ENCODE assay signal across 8 cellular contexts in the genomic region with DNA sequence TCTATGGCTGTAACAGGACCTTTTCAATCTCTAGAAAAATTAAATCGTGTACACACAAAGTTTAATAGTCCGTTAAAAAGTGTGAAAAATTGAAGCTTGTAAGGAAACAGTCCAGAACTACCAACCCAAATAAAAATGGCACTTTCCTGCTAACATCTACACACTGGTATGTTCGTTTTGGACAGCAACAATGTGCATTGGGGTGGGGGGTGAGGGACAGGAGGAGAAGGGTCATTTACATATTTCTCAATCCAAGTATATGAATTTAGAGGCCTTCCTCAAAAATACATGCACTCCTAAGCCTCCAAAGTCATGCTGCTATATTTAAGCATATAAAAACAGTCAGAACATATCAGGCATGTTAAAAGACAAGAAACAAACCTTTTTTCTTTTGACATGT. TPM values are rescaled to one million over a fixed set of nuclear protein-coding genes. Genes with fewer than 3 reads are reported as not detected.
A peak's percentile ranks its signal among the peaks of the same experiment; 100 is the strongest.
DNase-seq lines count a peak whose midpoint lies in the region; ATAC-seq, FAIRE-seq and TF ChIP-seq lines count a peak whose summit lies in the region.

No MANE protein-coding gene starts in this region.

- H3K4me1 ChIP-seq in HCT116 (ENCODE audit: control insufficient read depth in 1 of 2, insufficient read depth in 2 of 2, low read length in 2 of 2) (peaks cover 25 to 36% of the 10 kb centered on the region in 2 experiments), skeletal muscle tissue (ENCODE audit: control insufficient read depth in 3 of 3, insufficient read depth in 3 of 3, low read length in 3 of 3) (peaks cover 7 to 26% (median 17%) of the 10 kb centered on the region in 3 donors)

- peak overlapping the region; percentile 97 for H3K4me3 Mint-ChIP-seq in T-helper 17 cell

- RAD21 ChIA-PET in HCT116 (lab: Charles Lee; ENCODE audit: low non-redundant PET in 1 of 2, low total read pairs in 2 of 2, uncharacterized antibody in 2 of 2, unreplicated experiment in 2 of 2), result no interaction called here

- no TSS peak for BruUV-seq in HCT116 (replicated peaks; lab: Mats Ljungman, UMichigan)

- no peak overlapping the region for H2AFZ ChIP-seq in HCT116 (ENCODE audit: low read depth, low read length, poor library complexity, severe bottlenecking)

- peaks cover 33% of the 10 kb centered on the region for H4K20me1 ChIP-seq in HCT116 (ENCODE audit: insufficient read depth)

- H3K9me3 ChIP-seq in HCT116 (ENCODE audit: control insufficient read depth in 1 of 2, insufficient read depth in 1 of 2, low read depth in 1 of 2, low read length in 2 of 2) (no peaks in the 10 kb centered on the region), T-helper 17 cell (ENCODE audit: control insufficient read depth, low read length, poor library complexity, severe bottlenecking) (no peaks in the 10 kb centered on the region), skeletal muscle tissue (ENCODE audit: control insufficient read depth in 3 of 3, low read length in 3 of 3) (no peaks in the 10 kb centered on the region)

- peaks cover 5% of the 10 kb centered on the region for H3K36me3 Mint-ChIP-seq in T-helper 17 cell (ENCODE audit: low read depth)

- H3K27me3 Mint-ChIP-seq in T-helper 17 cell, result no peaks in the 10 kb centered on the region

- H3K27me3 ChIP-seq in HCT116 (ENCODE audit: insufficient read depth, low read length), result no peaks in the 10 kb centered on the region
- no peaks in the 10 kb centered on the region for H3K27me3 ChIP-seq in skeletal muscle tissue (ENCODE audit: control insufficient read depth in 3 of 3, insufficient read depth in 3 of 3, low read length in 3 of 3)

- TF ChIP-seq POLR2A in HCT116 (IDR thresholded peaks at IDR 0.05; ENCODE audit: borderline replicate concordance, extremely low read depth, insufficient read depth, insufficient read length), result no peak

- peak overlapping the region; percentile 74 to 95 for H3K4me3 ChIP-seq in HCT116 (replicated peaks in 1 of 2; ENCODE audit: low read depth in 1 of 2, low read length in 2 of 2)
- H3K4me3 ChIP-seq in foreskin fibroblast (ENCODE audit: low read depth in 1 of 2, low read length in 2 of 2), result peak overlapping the region; percentile 91 to 95
- H3K4me3 ChIP-seq in skeletal muscle tissue (ENCODE audit: low read length in 3 of 3), result peak overlapping the region; percentile 90 to 98 (median 91)

- POLR2A ChIA-PET in HCT116 (lab: Charles Lee), result no interaction called here

- H3K9ac ChIP-seq in HCT116 (ENCODE audit: low read length), result peak overlapping the region; percentile 96; the same call in 1 of the 2 replicates
- peak overlapping the region; percentile 97 to 98 (median 97) for H3K9ac ChIP-seq in skeletal muscle tissue (ENCODE audit: low read depth in 1 of 3, low read length in 3 of 3)

- FAIRE-seq in D721Med (lab: Jason Lieb, UNC), result no peak

- H3K4me1 Mint-ChIP-seq in T-helper 17 cell, result peaks cover 16% of the 10 kb centered on the region

- intact Hi-C loops in HCT116 (cut with micrococcal nuclease), result no loop called here

- H3K79me2 ChIP-seq in HCT116 (ENCODE audit: insufficient read depth, low read length), result peaks cover 75% of the 10 kb centered on the region

- no peak for DNase-seq in HCT116 (ENCODE audit: low read depth, low spot score)
- no peak for DNase-seq in T-helper 17 cell
- DNase-seq in foreskin fibroblast, result no peak
- no peak for DNase-seq in DMS114 treated with DMSO at 0.1 percent for 48 hours (lab: John Stamatoyannopoulos, UW; ENCODE audit: unreplicated experiment)
- no peak for DNase-seq in D721Med (ENCODE audit: insufficient read length, low spot score)
- no peak for DNase-seq in GM10266 (ENCODE audit: extremely low spot score)

- peak overlapping the region; percentile 82 for H3K4me2 ChIP-seq in HCT116 (ENCODE audit: low read length)

- H3K36me3 ChIP-seq in HCT116 (ENCODE audit: control insufficient read depth in 1 of 2, insufficient read depth in 2 of 2, low read length in 2 of 2) (peaks cover 29 to 33% of the 10 kb centered on the region in 2 experiments), skeletal muscle tissue (ENCODE audit: control insufficient read depth in 3 of 3, insufficient read depth in 3 of 3, low read length in 3 of 3) (peaks cover 2 to 10% (median 10%) of the 10 kb centered on the region in 3 donors)

- H3K27ac Mint-ChIP-seq in T-helper 17 cell, result peak overlapping the region; percentile 100

- H3K27ac ChIP-seq in HCT116 (ENCODE audit: low read depth, low read length) (no peak overlapping the region), skeletal muscle tissue (ENCODE audit: low read depth, low read length) (peak overlapping the region; percentile 100)

- CTCF ChIA-PET in HCT116 (lab: Charles Lee), result interaction anchor here (2.7 kb wide), 1 partner anchor 11 kb away, joined by 25 read pairs; no protein-coding TSS in a partner anchor

- no peak for TF ChIP-seq RAD21 in HCT116 (IDR thresholded peaks at IDR 0.05; ENCODE audit: low read depth)

- ATAC-seq in HCT116, result no peak
- no peak for ATAC-seq in T-helper 17 cell
- no peak for ATAC-seq in GM18498 (IDR thresholded peaks at IDR 0.05; ENCODE audit: unreplicated experiment)

- TF ChIP-seq CTCF in HCT116 (IDR thresholded peaks at IDR 0.05 in 2 of 3, conservative IDR thresholded peaks at IDR 0.05 in 1 of 3; ENCODE audit: borderline replicate concordance in 1 of 3, insufficient read depth in 1 of 3, low read depth in 2 of 3, low read length in 2 of 3) (no peak), foreskin fibroblast (IDR thresholded peaks at IDR 0.05; ENCODE audit: low read depth, low read length) (no peak), D721Med (IDR thresholded peaks at IDR 0.05; ENCODE audit: insufficient read depth, missing control alignments) (no peak), GM10266 (IDR thresholded peaks at IDR 0.05; ENCODE audit: control insufficient read depth, insufficient read depth, low read depth, missing control alignments) (no peak)

- H3K9me2 ChIP-seq in HCT116 (ENCODE audit: insufficient read depth), result no peaks in the 10 kb centered on the region

TF ChIP-seq in HCT116, 20 proteins besides CTCF, POLR2A, EP300 and RAD21:
- TF ChIP-seq, protein P1, sequence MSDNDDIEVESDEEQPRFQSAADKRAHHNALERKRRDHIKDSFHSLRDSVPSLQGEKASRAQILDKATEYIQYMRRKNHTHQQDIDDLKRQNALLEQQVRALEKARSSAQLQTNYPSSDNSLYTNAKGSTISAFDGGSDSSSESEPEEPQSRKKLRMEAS (IDR thresholded peaks at IDR 0.05), result no peak
- TF ChIP-seq, protein P2, sequence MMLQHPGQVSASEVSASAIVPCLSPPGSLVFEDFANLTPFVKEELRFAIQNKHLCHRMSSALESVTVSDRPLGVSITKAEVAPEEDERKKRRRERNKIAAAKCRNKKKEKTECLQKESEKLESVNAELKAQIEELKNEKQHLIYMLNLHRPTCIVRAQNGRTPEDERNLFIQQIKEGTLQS (IDR thresholded peaks at IDR 0.05), result no peak
- no peak for TF ChIP-seq EZH2 (IDR thresholded peaks at IDR 0.05)
- no peak for TF ChIP-seq SRF (IDR thresholded peaks at IDR 0.05; ENCODE audit: low read depth)
- TF ChIP-seq SIN3A (IDR thresholded peaks at IDR 0.05; ENCODE audit: low read depth), result no peak
- TF ChIP-seq, protein P3, sequence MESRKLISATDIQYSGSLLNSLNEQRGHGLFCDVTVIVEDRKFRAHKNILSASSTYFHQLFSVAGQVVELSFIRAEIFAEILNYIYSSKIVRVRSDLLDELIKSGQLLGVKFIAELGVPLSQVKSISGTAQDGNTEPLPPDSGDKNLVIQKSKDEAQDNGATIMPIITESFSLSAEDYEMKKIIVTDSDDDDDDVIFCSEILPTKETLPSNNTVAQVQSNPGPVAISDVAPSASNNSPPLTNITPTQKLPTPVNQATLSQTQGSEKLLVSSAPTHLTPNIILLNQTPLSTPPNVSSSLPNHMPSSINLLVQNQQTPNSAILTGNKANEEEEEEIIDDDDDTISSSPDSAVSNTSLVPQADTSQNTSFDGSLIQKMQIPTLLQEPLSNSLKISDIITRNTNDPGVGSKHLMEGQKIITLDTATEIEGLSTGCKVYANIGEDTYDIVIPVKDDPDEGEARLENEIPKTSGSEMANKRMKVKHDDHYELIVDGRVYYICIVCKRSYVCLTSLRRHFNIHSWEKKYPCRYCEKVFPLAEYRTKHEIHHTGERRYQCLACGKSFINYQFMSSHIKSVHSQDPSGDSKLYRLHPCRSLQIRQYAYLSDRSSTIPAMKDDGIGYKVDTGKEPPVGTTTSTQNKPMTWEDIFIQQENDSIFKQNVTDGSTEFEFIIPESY (IDR thresholded peaks at IDR 0.05; ENCODE audit: extremely low read depth, insufficient replicate concordance, low read length), result no peak

RNA-seq across cellular contexts. Expression of a gene that starts 2.5 kb away (rescaled TPM):
- total RNA-seq in HCT116 (2021; ENCODE audit: unreplicated experiment) (69.3 TPM), T-helper 17 cell (100 to 1,000 TPM; 207 to 266 TPM), skeletal muscle tissue (30.3 TPM)
- 22.4 and 25.6 TPM in 2 replicates for polyA plus RNA-seq in HCT116 (2012)

RNA-seq across cellular contexts. Expression of a gene that starts 49.4 kb away (rescaled TPM):
- total RNA-seq in HCT116 (2021; ENCODE audit: unreplicated experiment) (13.1 TPM), T-helper 17 cell (under 1 TPM; 0.47 to 0.50 TPM), skeletal muscle tissue (1.0 TPM)
- polyA plus RNA-seq in HCT116 (2012), result 8.6 and 9.1 TPM in 2 replicates
